10 cellular contexts compared by ENCODE assay signal in genomic region chr16:28188085-28188916, GRCh38. TPM values are rescaled to one million over a fixed set of nuclear protein-coding genes. Genes with fewer than 3 reads are reported as not detected.
A peak's percentile ranks its signal among the peaks of the same experiment; 100 is the strongest.
DNase-seq lines count a peak whose midpoint lies in the region; ATAC-seq lines count a peak whose summit lies in the region.
"Had no signal": no experiment of that assay in that cellular context is flagged by ENCODE, and none has a peak within 500 bp of the region (broad histone marks: within the 10 kb centered on the region; RNA-seq: fewer than 3 reads in every experiment).

No MANE protein-coding gene starts in this region.

- peaks cover 8% of the 10 kb centered on the region for H3K4me1 ChIP-seq in HAP-1

- H3K9me3 Mint-ChIP-seq in activated naive CD4-positive, alpha-beta T cell treated with anti-CD3 and anti-CD28 coated beads for 36 hours, result peaks cover 2% of the 10 kb centered on the region
- H3K9me3 Mint-ChIP-seq in T-helper 2 cell treated with Interferon-gamma antibody and Interleukin-4, amounts not matched to agents 5 μg/mL and 100 μg/mL, for 36 hours, result peaks cover 9% of the 10 kb centered on the region
- H3K9me3 Mint-ChIP-seq in stimulated activated effector memory CD8-positive, alpha-beta T cell treated with anti-CD3 and anti-CD28 coated beads, Interleukin-12 subunit alpha, Interleukin-12 subunit beta, amount 100 ng/mL, for 72 hours, result no peaks in the 10 kb centered on the region

- intact Hi-C loops in activated naive CD4-positive, alpha-beta T cell treated with anti-CD3 and anti-CD28 coated beads for 36 hours (cut with micrococcal nuclease), result loop anchor here (10.0 kb wide), 2 partner anchors 784 to 934 kb away; partner anchors contain the start of gene IL21R

- in situ Hi-C loops in HAP-1 (cut with MboI; ENCODE audit: low sequenced_read_pairs), result no loop called here

- no peak for DNase-seq in activated naive CD4-positive, alpha-beta T cell treated with anti-CD3 and anti-CD28 coated beads for 36 hours
- no peak for DNase-seq in activated naive CD4-positive, alpha-beta T cell (lab: John Stamatoyannopoulos, UW)
- DNase-seq in T-helper 2 cell treated with Interferon-gamma antibody and Interleukin-4, amounts not matched to agents 5 μg/mL and 100 μg/mL, for 36 hours (ENCODE audit: low spot score), result no peak
- no peak for DNase-seq in stimulated activated effector memory CD8-positive, alpha-beta T cell treated with anti-CD3 and anti-CD28 coated beads, Interleukin-12 subunit alpha, Interleukin-12 subunit beta, amount 100 ng/mL, for 72 hours (ENCODE audit: low spot score in 2 of 2)
- DNase-seq in C1 segment of cervical spinal cord (lab: John Stamatoyannopoulos, UW), result no peak
- no peak for DNase-seq in HAP-1 (ENCODE audit: low spot score in 2 of 2)
- DNase-seq in OCI-M2 (lab: John Stamatoyannopoulos, UW; ENCODE audit: unreplicated experiment), result no peak

- H3K36me3 ChIP-seq in HAP-1 (replicated peaks), result peaks cover 48% of the 10 kb centered on the region

- H3K27ac Mint-ChIP-seq in activated naive CD4-positive, alpha-beta T cell treated with anti-CD3 and anti-CD28 coated beads for 36 hours, result peak overlapping the region; percentile 89
- peak overlapping the region; percentile 85 for H3K27ac Mint-ChIP-seq in T-helper 2 cell treated with Interferon-gamma antibody and Interleukin-4, amounts not matched to agents 5 μg/mL and 100 μg/mL, for 36 hours
- peak overlapping the region; percentile 89 for H3K27ac Mint-ChIP-seq in stimulated activated effector memory CD8-positive, alpha-beta T cell treated with anti-CD3 and anti-CD28 coated beads, Interleukin-12 subunit alpha, Interleukin-12 subunit beta, amount 100 ng/mL, for 72 hours

- peaks cover 37% of the 10 kb centered on the region for H3K36me3 Mint-ChIP-seq in activated naive CD4-positive, alpha-beta T cell treated with anti-CD3 and anti-CD28 coated beads for 36 hours (ENCODE audit: low read depth)
- peaks cover 55% of the 10 kb centered on the region for H3K36me3 Mint-ChIP-seq in T-helper 2 cell treated with Interferon-gamma antibody and Interleukin-4, amounts not matched to agents 5 μg/mL and 100 μg/mL, for 36 hours (ENCODE audit: low read depth)
- peaks cover 67% of the 10 kb centered on the region for H3K36me3 Mint-ChIP-seq in stimulated activated effector memory CD8-positive, alpha-beta T cell treated with anti-CD3 and anti-CD28 coated beads, Interleukin-12 subunit alpha, Interleukin-12 subunit beta, amount 100 ng/mL, for 72 hours

- H3K27me3 Mint-ChIP-seq in activated naive CD4-positive, alpha-beta T cell treated with anti-CD3 and anti-CD28 coated beads for 36 hours (ENCODE audit: low read depth), result no peaks in the 10 kb centered on the region
- H3K27me3 Mint-ChIP-seq in T-helper 2 cell treated with Interferon-gamma antibody and Interleukin-4, amounts not matched to agents 5 μg/mL and 100 μg/mL, for 36 hours (ENCODE audit: low read depth), result no peaks in the 10 kb centered on the region

- peaks cover 88% of the 10 kb centered on the region for H3K4me1 Mint-ChIP-seq in activated naive CD4-positive, alpha-beta T cell treated with anti-CD3 and anti-CD28 coated beads for 36 hours (ENCODE audit: low read depth)
- H3K4me1 Mint-ChIP-seq in T-helper 2 cell treated with Interferon-gamma antibody and Interleukin-4, amounts not matched to agents 5 μg/mL and 100 μg/mL, for 36 hours (ENCODE audit: low read depth), result peaks cover 85% of the 10 kb centered on the region
- peaks cover 84% of the 10 kb centered on the region for H3K4me1 Mint-ChIP-seq in stimulated activated effector memory CD8-positive, alpha-beta T cell treated with anti-CD3 and anti-CD28 coated beads, Interleukin-12 subunit alpha, Interleukin-12 subunit beta, amount 100 ng/mL, for 72 hours

- H3K4me3 ChIP-seq in HAP-1, result no peak overlapping the region
- H3K4me3 ChIP-seq: BLaER1, PC-9 had no signal

- CTCF ChIA-PET in activated naive CD4-positive, alpha-beta T cell treated with anti-CD3 and anti-CD28 coated beads for 36 hours (lab: Charles Lee), result interaction anchor here (0.6 to 1.9 kb wide), 6 partner anchors 11 to 136 kb away, joined by 3 to 10 read pairs (median 4); no protein-coding TSS in a partner anchor

- H3K9me3 ChIP-seq in HAP-1, result peaks cover 3% of the 10 kb centered on the region; the same call in 1 of the 2 replicates

- ATAC-seq in HG02981 (IDR thresholded peaks at IDR 0.05; ENCODE audit: unreplicated experiment), result peak; percentile 66
- ATAC-seq in stimulated activated effector memory CD8-positive, alpha-beta T cell treated with anti-CD3 and anti-CD28 coated beads, Interleukin-12 subunit alpha, Interleukin-12 subunit beta, amount 100 ng/mL, for 72 hours, result no peak

- H3K27me3 ChIP-seq in HAP-1 (ENCODE audit: low read depth), result no peaks in the 10 kb centered on the region
- H3K27me3 ChIP-seq: BLaER1 had no signal

- peak overlapping the region; percentile 43 for H3K4me3 Mint-ChIP-seq in activated naive CD4-positive, alpha-beta T cell treated with anti-CD3 and anti-CD28 coated beads for 36 hours
- H3K4me3 Mint-ChIP-seq in T-helper 2 cell treated with Interferon-gamma antibody and Interleukin-4, amounts not matched to agents 5 μg/mL and 100 μg/mL, for 36 hours, result peak overlapping the region; percentile 71
- H3K4me3 Mint-ChIP-seq in stimulated activated effector memory CD8-positive, alpha-beta T cell treated with anti-CD3 and anti-CD28 coated beads, Interleukin-12 subunit alpha, Interleukin-12 subunit beta, amount 100 ng/mL, for 72 hours, result peak overlapping the region; percentile 59

RNA-seq across cellular contexts. Expression of gene XPO6, which starts 23.5 kb away (rescaled TPM):
- 100 to 1,000 TPM; 215 to 229 TPM for total RNA-seq in activated naive CD4-positive, alpha-beta T cell treated with anti-CD3 and anti-CD28 coated beads for 36 hours
